8 cellular contexts compared by ENCODE assay signal in genomic region chr10:13100349-13101294, GRCh38. TPM values are rescaled to one million over a fixed set of nuclear protein-coding genes. Genes with fewer than 3 reads are reported as not detected.
DNase-seq lines count a peak whose midpoint lies in the region; ATAC-seq and TF ChIP-seq lines count a peak whose summit lies in the region.

No MANE protein-coding gene starts in this region.

- H3K27ac ChIP-seq in Peyer's patch (peak overlapping the region; percentile 91 to 100 (median 97)), body of pancreas (peak overlapping the region; percentile 34 to 92 (median 88)), iPS-20b (ENCODE audit: low read length) (no peak overlapping the region)

- DNase-seq in stimulated activated naive CD4-positive, alpha-beta T cell (lab: John Stamatoyannopoulos, UW): peak in 5 of 6 experiments; percentile 8 to 51 (median 32)
- no peak for DNase-seq in stimulated activated naive CD4-positive, alpha-beta T cell treated with Interleukin-2 at 50 U/mL for 16 hours (lab: John Stamatoyannopoulos, UW)
- DNase-seq in Peyer's patch: peak; percentile 27 to 73 (median 58)
- DNase-seq in body of pancreas: peak; percentile 42 to 53 (median 48)
- DNase-seq in 8988T: no peak

- H3K4me3 ChIP-seq in Peyer's patch: peak overlapping the region; percentile 91 to 99 (median 95)
- peak overlapping the region; percentile 78 to 86 for H3K4me3 ChIP-seq in body of pancreas
- H3K4me3 ChIP-seq in iPS-20b (ENCODE audit: low read length): peak overlapping the region; percentile 81
- peak overlapping the region; percentile 78 for H3K4me3 ChIP-seq in skeletal muscle satellite cell (ENCODE audit: low read length)

- H3K27me3 ChIP-seq in Peyer's patch (no peaks in the 10 kb centered on the region), body of pancreas (no peaks in the 10 kb centered on the region), iPS-20b (ENCODE audit: insufficient read depth, low read length) (peaks cover 9% of the 10 kb centered on the region), skeletal muscle satellite cell (ENCODE audit: control insufficient read depth, insufficient read depth, low read length) (no peaks in the 10 kb centered on the region)

- peak in 1 of 2 donors; percentile 14 for TF ChIP-seq POLR2A in Peyer's patch (IDR thresholded peaks at IDR 0.05)
- peak in 1 of 3 donors; percentile 36 for TF ChIP-seq POLR2A in body of pancreas (IDR thresholded peaks at IDR 0.05)

- intact Hi-C loops in body of pancreas (cut with DNase I): no loop called here

- TF ChIP-seq CTCF in Peyer's patch (IDR thresholded peaks at IDR 0.05) (no peak), body of pancreas (IDR thresholded peaks at IDR 0.05) (no peak)

- no peaks in the 10 kb centered on the region for H3K9me3 ChIP-seq in Peyer's patch
- no peaks in the 10 kb centered on the region for H3K9me3 ChIP-seq in body of pancreas
- no peaks in the 10 kb centered on the region for H3K9me3 ChIP-seq in iPS-20b (ENCODE audit: insufficient read depth, low read depth, low read length)
- no peaks in the 10 kb centered on the region for H3K9me3 ChIP-seq in skeletal muscle satellite cell (replicated peaks; ENCODE audit: low read length)

- H3K9ac ChIP-seq in iPS-20b (ENCODE audit: low read depth, low read length): peak overlapping the region; percentile 51; the same call in 1 of the 2 replicates
- H3K9ac ChIP-seq in skeletal muscle satellite cell (ENCODE audit: low read depth, low read length): peak overlapping the region; percentile 92

- H3K36me3 ChIP-seq in Peyer's patch (no peaks in the 10 kb centered on the region), body of pancreas (replicated peaks in 1 of 2; ENCODE audit: insufficient read depth in 1 of 2, low read depth in 2 of 2) (no peaks in the 10 kb centered on the region), iPS-20b (ENCODE audit: insufficient read depth, low read depth, low read length) (no peaks in the 10 kb centered on the region), skeletal muscle satellite cell (ENCODE audit: insufficient read depth, low read length) (peaks cover 5% of the 10 kb centered on the region)

- H3K4me2 ChIP-seq in skeletal muscle satellite cell (ENCODE audit: low read length): peak overlapping the region; percentile 89

- ATAC-seq in HG02884 (IDR thresholded peaks at IDR 0.05; ENCODE audit: unreplicated experiment) (peak; percentile 31), body of pancreas (peak; percentile 52)

- 4 to 5% methylated on average over 10 to 33 of the region's 35 CpGs for WGBS in body of pancreas, 2 donors

- H3K4me1 ChIP-seq in Peyer's patch (peaks cover 0 to 35% (median 0%) of the 10 kb centered on the region in 4 donors), body of pancreas (peaks cover 28% of the 10 kb centered on the region), iPS-20b (ENCODE audit: insufficient read depth, low read length) (no peaks in the 10 kb centered on the region), skeletal muscle satellite cell (ENCODE audit: control insufficient read depth, insufficient read depth, low read length) (peaks cover 21% of the 10 kb centered on the region)

RNA-seq across cellular contexts. Expression of gene OPTN, which starts 0.7 kb away (rescaled TPM):
- total RNA-seq in Peyer's patch: 100 to 1,000 TPM in 2 of 4 donors, 10 to 100 TPM in 2; 68.0 to 111 (median 90.7) TPM
- 10 to 100 TPM; 23.4 to 32.7 TPM for total RNA-seq in body of pancreas
- total RNA-seq in skeletal muscle satellite cell (2012; rRNA removed): 33.9 and 55.5 TPM in 2 replicates

Comparison
In these comparisons a context has a peak if more than half of its experiments do, and no peak if none do; other contexts are left out.
1. DNase-seq: peak in stimulated activated naive CD4-positive, alpha-beta T cell (5 of 6), Peyer's patch (3 of 3) and body of pancreas (4 of 4); none in stimulated activated naive CD4-positive, alpha-beta T cell treated with Interleukin-2 at 50 U/mL for 16 hours (single experiment) and 8988T (single experiment).
2. Peak in every context shown above with its lines, with median percentiles within 50 percentile points of each other: H3K4me3 ChIP-seq.